Comparison of ENCODE assay signal across 8 cellular contexts in genomic region chr16:14632693-14633569, GRCh38. TPM values are rescaled to one million over a fixed set of nuclear protein-coding genes. Genes with fewer than 3 reads are reported as not detected.
DNase-seq lines count a peak whose midpoint lies in the region; ATAC-seq and TF ChIP-seq lines count a peak whose summit lies in the region.

Gene BFAR, plus strand, starts transcription at chr16:14632951. Its CDS starts 11,396 bp downstream, at chr16:14644347.

- ATAC-seq in GM21528 (IDR thresholded peaks at IDR 0.05; ENCODE audit: low FRiP score, unreplicated experiment) (peak; percentile 74), IMR-90 (ENCODE audit: low read depth) (peak; percentile 78)

- H3K4me2 ChIP-seq in IMR-90 (ENCODE audit: low read depth, low read length) = peak within 1 kb of the TSS; percentile 96

- no peak within 1 kb of the TSS for H2BK20ac ChIP-seq in IMR-90 (ENCODE audit: low read depth, low read length)

- peak within 1 kb of the TSS; percentile 83 for H4K91ac ChIP-seq in IMR-90 (ENCODE audit: insufficient read depth, low read depth, low read length)

- no TSS peak for BruUV-seq in IMR-90 (replicated peaks; lab: Mats Ljungman, UMichigan)

- in situ Hi-C loops in IMR-90 (cut with MboI; ENCODE audit: low sequenced_read_pairs) = loop anchor here (25.0 kb wide), 1 partner anchor 329 kb away; no protein-coding TSS in a partner anchor

- H3K4ac ChIP-seq in IMR-90 (ENCODE audit: low read depth, low read length) = peak within 1 kb of the TSS; percentile 97

- intact Hi-C loops in IMR-90 (cut with micrococcal nuclease) = no loop called here

- H3K9ac ChIP-seq in IMR-90 (ENCODE audit: low read depth, low read length) = peak within 1 kb of the TSS; percentile 84

- no peaks in the 10 kb centered on the region for H3K27me3 ChIP-seq in IMR-90 (ENCODE audit: control insufficient read depth, insufficient read depth, low read length)
- H3K27me3 ChIP-seq in mononuclear cell (ENCODE audit: insufficient read depth, low read length) = no peaks in the 10 kb centered on the region

- CTCF ChIA-PET in IMR-90 (lab: Yijun Ruan, JAX) = no interaction called here

- H3K27ac ChIP-seq in IMR-90 (ENCODE audit: insufficient read depth, low read length) = peak within 1 kb of the TSS; percentile 86

- H2AFZ ChIP-seq in IMR-90 (replicated peaks; ENCODE audit: low read length, poor library complexity) = peak within 1 kb of the TSS; percentile 92

- H3K23ac ChIP-seq in IMR-90 (ENCODE audit: low read depth, low read length) = peak within 1 kb of the TSS; percentile 93

- no peak for TF ChIP-seq RAD21 in IMR-90 (IDR thresholded peaks at IDR 0.05; ENCODE audit: low read length)

- peaks cover 6% of the 10 kb centered on the region for H3K4me1 ChIP-seq in IMR-90 (ENCODE audit: control insufficient read depth, insufficient read depth, low read length)
- H3K4me1 ChIP-seq in mononuclear cell (ENCODE audit: insufficient read depth, low read length) = peaks cover 54% of the 10 kb centered on the region

- H2BK120ac ChIP-seq in IMR-90 (ENCODE audit: low read depth, low read length) = peak within 1 kb of the TSS; percentile 32; the same call in 1 of the 2 replicates

- POLR2A ChIA-PET in IMR-90 (lab: Charles Lee; ENCODE audit: unreplicated experiment) = no interaction called here

- peak; percentile 99 for DNase-seq in DMS 273 (lab: John Stamatoyannopoulos, UW; ENCODE audit: unreplicated experiment)
- peak; percentile 93 for DNase-seq in IMR-90
- DNase-seq in OCI-M1 (lab: John Stamatoyannopoulos, UW) = peak; percentile 99
- peak; percentile 100 for DNase-seq in activated T-cell treated with anti-CD3 and anti-CD28 coated beads for 24 hours (ENCODE audit: low read depth)
- peak; percentile 81 for DNase-seq in epidermal melanocyte (ENCODE audit: insufficient read length, low spot score)
- DNase-seq in stimulated activated CD8-positive, alpha-beta memory T cell treated with anti-CD3 and anti-CD28 coated beads, Interleukin-4, amount 100 ng/mL, for 1 hour (ENCODE audit: low read depth in 2 of 2, low spot score in 1 of 2) = peak; percentile 97 to 99

- H3K36me3 ChIP-seq in IMR-90 (ENCODE audit: control insufficient read depth, insufficient read depth, low read length) = peaks cover under 1% of the 10 kb centered on the region

- H2BK5ac ChIP-seq in IMR-90 (ENCODE audit: low read depth, low read length, poor library complexity, severe bottlenecking) = peak within 1 kb of the TSS; percentile 77

- H4K20me1 ChIP-seq in IMR-90 (ENCODE audit: insufficient read depth, low read length) = peaks cover 34% of the 10 kb centered on the region

- H3K14ac ChIP-seq in IMR-90 (replicated peaks; ENCODE audit: low read depth, low read length) = peak within 1 kb of the TSS; percentile 96

- H3K9me1 ChIP-seq in IMR-90 (ENCODE audit: insufficient read depth, low read length) = no peaks in the 10 kb centered on the region; the same call in 1 of the 2 replicates

- peak within 1 kb of the TSS; percentile 69 for H3K18ac ChIP-seq in IMR-90 (ENCODE audit: low read depth, low read length)

- peak within 1 kb of the TSS; percentile 91 to 98 for H4K8ac ChIP-seq in IMR-90 (ENCODE audit: low read depth in 2 of 2, low read length in 2 of 2)

- H3K79me1 ChIP-seq in IMR-90 (ENCODE audit: low read depth in 1 of 2, low read length in 2 of 2) = peaks cover 18 to 52% of the 10 kb centered on the region in 2 experiments

- peak within 1 kb of the TSS; percentile 81 for H3K56ac ChIP-seq in IMR-90 (ENCODE audit: extremely low read depth, insufficient read depth, low read length)

- H2BK15ac ChIP-seq in IMR-90 (ENCODE audit: low read depth, low read length) = peak within 1 kb of the TSS; percentile 13; the same call in 1 of the 3 replicates

- TF ChIP-seq POLR2A in IMR-90 (IDR thresholded peaks at IDR 0.05; ENCODE audit: low read depth, low read length) = peak; percentile 99

- no peak for TF ChIP-seq CTCF in IMR-90 (conservative IDR thresholded peaks at IDR 0.05; ENCODE audit: low read depth, low read length)

- H2AK9ac ChIP-seq in IMR-90 (replicated peaks; ENCODE audit: low read depth, low read length, poor library complexity) = peak within 1 kb of the TSS; percentile 85

- H4K5ac ChIP-seq in IMR-90 (ENCODE audit: low read depth, low read length) = peak within 1 kb of the TSS; percentile 93

- WGBS in IMR-90 (ENCODE audit: extremely low coverage in 2 of 2, insufficient read length in 1 of 2), 2 experiments = 1% methylated on average over 21 of the region's 69 CpGs; no CpG with 5 or more reads in 1 of the 2 experiments

- H3K9me3 ChIP-seq in IMR-90 (ENCODE audit: control insufficient read depth, insufficient read depth, low read length) = no peaks in the 10 kb centered on the region
- no peaks in the 10 kb centered on the region for H3K9me3 ChIP-seq in mononuclear cell (ENCODE audit: low read depth, low read length)

- peak within 1 kb of the TSS; percentile 96 for H2AK5ac ChIP-seq in IMR-90 (ENCODE audit: low read depth, low read length)

- dilution Hi-C loops in IMR-90 (cut with HindIII; ENCODE audit: low sequenced_read_pairs, unreplicated experiment) = no loop called here

- H3K4me3 ChIP-seq in IMR-90 (ENCODE audit: insufficient read depth, low read depth, low read length) (peak within 1 kb of the TSS; percentile 79), mononuclear cell (ENCODE audit: low read length) (peak within 1 kb of the TSS; percentile 83)

TF ChIP-seq in IMR-90, 13 proteins besides CTCF, POLR2A, EP300 and RAD21:
- TF ChIP-seq BHLHE40 (IDR thresholded peaks at IDR 0.05; ENCODE audit: low read depth, low read length) (peak; percentile 77), MAZ (IDR thresholded peaks at IDR 0.05; ENCODE audit: borderline replicate concordance, low read depth, low read length) (peak; percentile 83; the same call in 1 of the 2 replicates), MAFK (IDR thresholded peaks at IDR 0.05; ENCODE audit: low read depth, low read length) (no peak), RCOR1 (IDR thresholded peaks at IDR 0.05; ENCODE audit: insufficient replicate concordance, low read length) (no peak), CEBPB (IDR thresholded peaks at IDR 0.05; ENCODE audit: low read depth, low read length) (peak; percentile 61), USF2 (IDR thresholded peaks at IDR 0.05; ENCODE audit: low read depth, low read length) (peak; percentile 85), MXI1 (IDR thresholded peaks at IDR 0.05; ENCODE audit: borderline replicate concordance, low read depth, low read length) (0 out of 2 replicates have a peak, but pooled peaks have one; percentile 18)

RNA-seq across cellular contexts. Expression of gene BFAR, which starts in this region (rescaled TPM):
- total RNA-seq in IMR-90 (2012; rRNA removed) (51.7 and 56.5 TPM in 2 replicates), mononuclear cell (70.0 TPM)
- polyA plus RNA-seq in IMR-90 (2012; rRNA removed) = 39.4 and 46.6 TPM in 2 replicates
- polyA plus RNA-seq in IMR-90 (2012; cell fraction: cytosol; rRNA removed) = 15.6 and 18.2 TPM in 2 replicates
- 9.3 and 24.8 TPM in 2 replicates for polyA plus RNA-seq in IMR-90 (2012; cell fraction: nucleus; rRNA removed; ENCODE audit: low replicate concordance)

Comparison
In these comparisons a context has a peak if more than half of its experiments do, and no peak if none do; other contexts are left out.
1. Peak in every context shown above with its lines: DNase-seq, ATAC-seq, H3K4me3 ChIP-seq and H3K27ac ChIP-seq.